In genomic region chr15:64162478-64162868, GRCh38 we compare ENCODE assay signal across 8 cellular contexts. TPM values are rescaled to one million over a fixed set of nuclear protein-coding genes. Genes with fewer than 3 reads are reported as not detected.
DNase-seq lines count a peak whose midpoint lies in the region; ATAC-seq and TF ChIP-seq lines count a peak whose summit lies in the region.

No MANE protein-coding gene starts in this region.

- peak overlapping the region; percentile 57 to 81 for H3K4me3 ChIP-seq in gastroesophageal sphincter
- peak overlapping the region; percentile 78 to 80 for H3K4me3 ChIP-seq in prostate gland

- 0 to 7% methylated on average over 3 to 9 of the region's 21 CpGs for WGBS in gastroesophageal sphincter (ENCODE audit: low coverage in 1 of 2), 2 donors
- WGBS in prostate gland = under 1% methylated on average over 12 of the region's 21 CpGs

- no peaks in the 10 kb centered on the region for H3K9me3 Mint-ChIP-seq in T-helper 1 cell treated with Interleukin-12 subunit alpha and Interleukin-12 subunit beta and Interleukin-4 antibody, amounts not matched to agents 30 μg/mL and 1 μg/mL, for 36 hours

- H3K27me3 ChIP-seq in gastroesophageal sphincter (no peaks in the 10 kb centered on the region), prostate gland (replicated peaks; ENCODE audit: insufficient read depth) (no peaks in the 10 kb centered on the region)

- H3K4me1 Mint-ChIP-seq in T-helper 1 cell treated with Interleukin-12 subunit alpha and Interleukin-12 subunit beta and Interleukin-4 antibody, amounts not matched to agents 30 μg/mL and 1 μg/mL, for 36 hours (ENCODE audit: low read depth) = peaks cover 46% of the 10 kb centered on the region

- peak; percentile 21 for ATAC-seq in GM18502 (IDR thresholded peaks at IDR 0.05; ENCODE audit: poor library complexity, unreplicated experiment)
- ATAC-seq in HG02798 (IDR thresholded peaks at IDR 0.05; ENCODE audit: poor library complexity, unreplicated experiment) = peak; percentile 15
- ATAC-seq in gastroesophageal sphincter = peak; percentile 54

- H3K9me3 ChIP-seq in gastroesophageal sphincter (no peaks in the 10 kb centered on the region), prostate gland (no peaks in the 10 kb centered on the region)

- DNase-seq in prostate gland (ENCODE audit: low spot score) (no peak), KG1 (lab: John Stamatoyannopoulos, UW) (no peak), amniotic stem cell (lab: John Stamatoyannopoulos, UW) (no peak), NCI-H2107 treated with DMSO at 0.1 percent for 48 hours (lab: John Stamatoyannopoulos, UW; ENCODE audit: unreplicated experiment) (no peak)

- intact Hi-C loops in prostate gland (cut with DNase I) = loop anchor here (5.0 kb wide), 1 partner anchor 65 kb away; the partner anchor contains the start of gene SNX1

- H3K27ac Mint-ChIP-seq in T-helper 1 cell treated with Interleukin-12 subunit alpha and Interleukin-12 subunit beta and Interleukin-4 antibody, amounts not matched to agents 30 μg/mL and 1 μg/mL, for 36 hours = peak overlapping the region; percentile 87

- H3K36me3 ChIP-seq in gastroesophageal sphincter (peaks cover 0 to 39% of the 10 kb centered on the region in 2 donors), prostate gland (peaks cover 15 to 24% of the 10 kb centered on the region in 2 donors)

- H3K27me3 Mint-ChIP-seq in T-helper 1 cell treated with Interleukin-12 subunit alpha and Interleukin-12 subunit beta and Interleukin-4 antibody, amounts not matched to agents 30 μg/mL and 1 μg/mL, for 36 hours (ENCODE audit: low read depth) = no peaks in the 10 kb centered on the region

- peak overlapping the region; percentile 85 for H3K4me3 Mint-ChIP-seq in T-helper 1 cell treated with Interleukin-12 subunit alpha and Interleukin-12 subunit beta and Interleukin-4 antibody, amounts not matched to agents 30 μg/mL and 1 μg/mL, for 36 hours

- no peak for TF ChIP-seq EP300 in gastroesophageal sphincter (IDR thresholded peaks at IDR 0.05)

- TF ChIP-seq POLR2A in gastroesophageal sphincter (IDR thresholded peaks at IDR 0.05) = no peak
- TF ChIP-seq POLR2A in prostate gland (IDR thresholded peaks at IDR 0.05) = no peak

- TF ChIP-seq CTCF in gastroesophageal sphincter (IDR thresholded peaks at IDR 0.05) (no peak), prostate gland (IDR thresholded peaks at IDR 0.05) (no peak)

- peaks cover 38% of the 10 kb centered on the region for H3K36me3 Mint-ChIP-seq in T-helper 1 cell treated with Interleukin-12 subunit alpha and Interleukin-12 subunit beta and Interleukin-4 antibody, amounts not matched to agents 30 μg/mL and 1 μg/mL, for 36 hours (ENCODE audit: low read depth)

- H3K27ac ChIP-seq in gastroesophageal sphincter = peak overlapping the region; percentile 32 to 91 (median 89)
- peak overlapping the region; percentile 79 to 85 for H3K27ac ChIP-seq in prostate gland

- H3K4me1 ChIP-seq in gastroesophageal sphincter = peaks cover 3 to 56% (median 17%) of the 10 kb centered on the region in 3 donors
- H3K4me1 ChIP-seq in prostate gland (replicated peaks) = peaks cover 15% of the 10 kb centered on the region

RNA-seq across cellular contexts. Expression of gene PPIB, which starts 0.3 kb away (rescaled TPM):
- total RNA-seq in gastroesophageal sphincter (100 to 1,000 TPM; 151 to 257 (median 235) TPM), prostate gland (100 to 1,000 TPM; 372 to 624 TPM)

RNA-seq across cellular contexts. Expression of gene SNX22, which starts 10.9 kb away (rescaled TPM):
- total RNA-seq in gastroesophageal sphincter (under 1 TPM in 2 of 4 donors, not detected in 2; 0.13 to 0.19 TPM), prostate gland (10 to 100 TPM; 12.2 to 15.9 TPM)

Comparison
In these comparisons a context has a peak if more than half of its experiments do, and no peak if none do; other contexts are left out.
1. RNA of gene SNX22, which starts 10.9 kb away (total RNA-seq): 12.2 to 15.9 TPM in prostate gland; 0.13 to 0.19 TPM in gastroesophageal sphincter; every median in the first group is over 10 times any median in the second.
2. Peak in every context shown above with its lines, with median percentiles within 50 percentile points of each other: ATAC-seq.